Comparison of ENCODE assay signal across 10 cellular contexts in genomic region chr1:19695772-19696171, GRCh38. TPM values are rescaled to one million over a fixed set of nuclear protein-coding genes. Genes with fewer than 3 reads are reported as not detected.
"Had no signal": no experiment of that assay in that cellular context is flagged by ENCODE, and none has a peak within 500 bp of the region (broad histone marks: within the 10 kb centered on the region; RNA-seq: fewer than 3 reads in every experiment).

No MANE protein-coding gene starts in this region.

- DNase-seq: GM23248, GOT3, H9, HCEC 1CT, HFFc6 had no signal

- H3K4me3 ChIP-seq: GM23248 had no signal

- FAIRE-seq: HepG2 had no signal

- H3K9ac ChIP-seq: GM23248 had no signal

- H3K27ac ChIP-seq: GM23248, HL-60 had no signal

- H2AFZ ChIP-seq: GM23248 had no signal

RNA-seq across cellular contexts. Expression of gene HTR6, which starts 31.1 kb away (rescaled TPM):
- total RNA-seq: GM23248, H4, HFFc6, HT1080 had no signal
- polyA plus RNA-seq: GM23248, HepG2, IgD-negative memory B cell had no signal
